In the genomic region with DNA sequence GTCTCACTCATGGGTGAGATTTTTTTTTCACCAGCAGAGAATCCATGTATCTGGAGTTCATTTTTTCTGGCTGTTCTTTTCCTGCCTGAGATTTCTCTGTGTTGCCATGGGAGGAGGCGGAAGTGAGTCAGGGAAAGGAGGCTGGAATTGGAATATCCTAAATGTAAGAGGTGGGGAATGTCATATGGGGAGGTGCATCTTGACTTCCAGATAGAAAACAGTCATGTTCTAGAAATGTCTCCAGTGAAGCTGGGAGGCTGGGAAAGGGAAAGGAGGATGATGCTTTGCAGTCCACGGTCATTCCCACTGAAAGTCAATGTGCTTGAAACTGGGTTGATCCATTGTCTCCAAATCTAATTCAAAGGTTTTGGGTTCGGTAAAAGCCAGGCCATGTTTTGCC, we compare ENCODE assay signal across 21 cellular contexts. TPM values are rescaled to one million over a fixed set of nuclear protein-coding genes. Genes with fewer than 3 reads are reported as not detected.
DNase-seq lines count a peak whose midpoint lies in the region; ATAC-seq, FAIRE-seq and TF ChIP-seq lines count a peak whose summit lies in the region.
"Had no signal": no experiment of that assay in that cellular context is flagged by ENCODE, and none has a peak within 500 bp of the region (broad histone marks: within the 10 kb centered on the region; RNA-seq: fewer than 3 reads in every experiment).

No MANE protein-coding gene starts in this region.

- peaks cover 12% of the 10 kb centered on the region for H3K4me1 Mint-ChIP-seq in astrocyte (ENCODE audit: low read depth, unreplicated experiment)
- no peaks in the 10 kb centered on the region for H3K4me1 Mint-ChIP-seq in stimulated activated naive B cell treated with anti-CD40 and anti-IgM and Interleukin-4, amounts not matched to agents 10 μg/mL and 1 μg/mL and 100 μg/mL, for 72 hours
- H3K4me1 Mint-ChIP-seq: WTC11 had no signal

- H3K79me2 ChIP-seq in astrocyte (ENCODE audit: insufficient read depth, low read length): no peaks in the 10 kb centered on the region
- no peaks in the 10 kb centered on the region for H3K79me2 ChIP-seq in hepatocyte

- no peak for TF ChIP-seq CTCF in HFF-Myc (IDR thresholded peaks at IDR 0.05; ENCODE audit: low read depth, low read length, missing control alignments)
- no peak for TF ChIP-seq CTCF in astrocyte (IDR thresholded peaks at IDR 0.05; ENCODE audit: insufficient read depth, low read depth, low read length)
- no peak for TF ChIP-seq CTCF in hepatocyte (IDR thresholded peaks at IDR 0.05; ENCODE audit: poor library complexity)
- no peak for TF ChIP-seq CTCF in RWPE1 (conservative IDR thresholded peaks at IDR 0.05; ENCODE audit: low read depth)

- no peaks in the 10 kb centered on the region for H3K9me2 ChIP-seq in hepatocyte (replicated peaks; ENCODE audit: insufficient read depth)

- H4K20me1 ChIP-seq in astrocyte (ENCODE audit: insufficient read depth, low read length) (no peaks in the 10 kb centered on the region), hepatocyte (ENCODE audit: insufficient read depth, poor library complexity, severe bottlenecking) (no peaks in the 10 kb centered on the region)

- CTCF ChIA-PET in RWPE1 (lab: Yijun Ruan, JAX): no interaction called here

- no peak overlapping the region for H3K4me3 Mint-ChIP-seq in astrocyte (ENCODE audit: unreplicated experiment)
- no peak overlapping the region for H3K4me3 Mint-ChIP-seq in stimulated activated naive B cell treated with anti-CD40 and anti-IgM and Interleukin-4, amounts not matched to agents 10 μg/mL and 1 μg/mL and 100 μg/mL, for 72 hours
- H3K4me3 Mint-ChIP-seq: IgD-negative memory B cell, memory B cell, nephron progenitor cell, WTC11 had no signal

- FAIRE-seq in astrocyte (lab: Jason Lieb, UNC): peak; percentile 80

- DNase-seq in AG08395 (ENCODE audit: low spot score) (peak; percentile 87), HFF-Myc (ENCODE audit: extremely low read depth, low read depth) (peak; percentile 63), astrocyte (ENCODE audit: low read depth) (peak; percentile 25), hepatocyte (ENCODE audit: low spot score) (no peak), RWPE1 (ENCODE audit: low spot score) (no peak), T-helper 1 cell (no peak)
- no peak for DNase-seq in stimulated activated naive B cell treated with anti-CD40 and anti-IgM and Interleukin-4, amounts not matched to agents 10 μg/mL and 1 μg/mL and 100 μg/mL, for 72 hours
- DNase-seq: activated CD8-positive, alpha-beta memory T cell treated with anti-CD3 and anti-CD28 coated beads for 24 hours; adrenal gland; cerebellar nuclear complex; GDM1; NCI-H1092; NCI-H748 treated with DMSO at 0.1 percent for 48 hours; nephron progenitor cell; stomach had no signal

- H2AFZ ChIP-seq in astrocyte (ENCODE audit: low read depth, low read length): peak overlapping the region; percentile 39
- no peak overlapping the region for H2AFZ ChIP-seq in hepatocyte

- H3K27ac Mint-ChIP-seq in astrocyte (ENCODE audit: unreplicated experiment): peak overlapping the region; percentile 88
- H3K27ac Mint-ChIP-seq in stimulated activated naive B cell treated with anti-CD40 and anti-IgM and Interleukin-4, amounts not matched to agents 10 μg/mL and 1 μg/mL and 100 μg/mL, for 72 hours: no peak overlapping the region
- H3K27ac Mint-ChIP-seq: IgD-negative memory B cell, memory B cell, nephron progenitor cell, WTC11 had no signal

- H3K4me3 ChIP-seq in HFF-Myc (replicated peaks; ENCODE audit: low read depth, low read length): no peak overlapping the region
- H3K4me3 ChIP-seq in astrocyte (ENCODE audit: insufficient read depth, low read depth, low read length): no peak overlapping the region
- H3K4me3 ChIP-seq in hepatocyte: no peak overlapping the region
- H3K4me3 ChIP-seq: adrenal gland, stomach had no signal

- no peaks in the 10 kb centered on the region for H3K27me3 Mint-ChIP-seq in astrocyte (ENCODE audit: low read depth, unreplicated experiment)
- H3K27me3 Mint-ChIP-seq in stimulated activated naive B cell treated with anti-CD40 and anti-IgM and Interleukin-4, amounts not matched to agents 10 μg/mL and 1 μg/mL and 100 μg/mL, for 72 hours: peaks cover 20 to 26% of the 10 kb centered on the region in 2 donors

- POLR2A ChIA-PET in RWPE1 (lab: Yijun Ruan, JAX; ENCODE audit: low non-redundant PET): no interaction called here

- H3K4me1 ChIP-seq in astrocyte (ENCODE audit: insufficient read depth, low read length) (peaks cover 10% of the 10 kb centered on the region), hepatocyte (ENCODE audit: insufficient read depth) (no peaks in the 10 kb centered on the region)
- H3K4me1 ChIP-seq: adrenal gland had no signal

- H3K9me3 ChIP-seq in astrocyte (ENCODE audit: insufficient read depth, low read depth, low read length) (no peaks in the 10 kb centered on the region), hepatocyte (ENCODE audit: low read depth) (no peaks in the 10 kb centered on the region)
- H3K9me3 ChIP-seq: adrenal gland, stomach had no signal

- no peaks in the 10 kb centered on the region for H3K36me3 Mint-ChIP-seq in astrocyte (ENCODE audit: low read depth, unreplicated experiment)
- no peaks in the 10 kb centered on the region for H3K36me3 Mint-ChIP-seq in stimulated activated naive B cell treated with anti-CD40 and anti-IgM and Interleukin-4, amounts not matched to agents 10 μg/mL and 1 μg/mL and 100 μg/mL, for 72 hours
- H3K36me3 Mint-ChIP-seq: memory B cell had no signal

- H3K4me2 ChIP-seq in astrocyte (ENCODE audit: low read length) (peak overlapping the region; percentile 58), hepatocyte (no peak overlapping the region)

- no peak for ATAC-seq in stimulated activated naive B cell treated with anti-CD40 and anti-IgM and Interleukin-4, amounts not matched to agents 10 μg/mL and 1 μg/mL and 100 μg/mL, for 72 hours (replicated peaks)
- ATAC-seq in GM21360 (IDR thresholded peaks at IDR 0.05; ENCODE audit: unreplicated experiment): no peak
- ATAC-seq: HCT116, Panc1 had no signal

- WGBS in hepatocyte (ENCODE audit: low lambda C conversion rate, missing lambda C conversion rate): 82% methylated on average over 3 of the region's 3 CpGs

- H3K9ac ChIP-seq in astrocyte (ENCODE audit: low read length): peak overlapping the region; percentile 7

- H3K27me3 ChIP-seq in astrocyte (ENCODE audit: insufficient read depth, low read length) (no peaks in the 10 kb centered on the region), hepatocyte (no peaks in the 10 kb centered on the region)
- H3K27me3 ChIP-seq: adrenal gland, stomach had no signal

- H3K27ac ChIP-seq in astrocyte (ENCODE audit: low read depth, low read length) (peak overlapping the region; percentile 40), hepatocyte (peak overlapping the region; percentile 25), RWPE1 (no peak overlapping the region)
- H3K27ac ChIP-seq: adrenal gland, stomach had no signal

- H3K9me3 Mint-ChIP-seq in astrocyte (ENCODE audit: unreplicated experiment): no peaks in the 10 kb centered on the region
- peaks cover 2 to 4% of the 10 kb centered on the region in 2 donors for H3K9me3 Mint-ChIP-seq in stimulated activated naive B cell treated with anti-CD40 and anti-IgM and Interleukin-4, amounts not matched to agents 10 μg/mL and 1 μg/mL and 100 μg/mL, for 72 hours

- no peaks in the 10 kb centered on the region for H3K36me3 ChIP-seq in astrocyte (ENCODE audit: insufficient read depth, low read length)
- H3K36me3 ChIP-seq in hepatocyte (replicated peaks; ENCODE audit: insufficient read depth, low read depth): no peaks in the 10 kb centered on the region
- H3K36me3 ChIP-seq: adrenal gland, stomach had no signal

RNA-seq across cellular contexts. Expression of a gene that starts 39.7 kb away (rescaled TPM):
- total RNA-seq in astrocyte: 29.0 and 34.7 TPM in 2 replicates
- total RNA-seq in hepatocyte: 40.8 and 41.2 TPM in 2 replicates
- 98.5 and 104 TPM in 2 replicates for polyA plus RNA-seq in hepatocyte

Comparison
In these comparisons a context has a peak if more than half of its experiments do, and no peak if none do; other contexts are left out.
1. DNase-seq: peak in AG08395 (single experiment), HFF-Myc (single experiment) and astrocyte (single experiment); none in hepatocyte (single experiment), stimulated activated naive B cell treated with anti-CD40 and anti-IgM and Interleukin-4, amounts not matched to agents 10 μg/mL and 1 μg/mL and 100 μg/mL, for 72 hours (single experiment), RWPE1 (single experiment) and T-helper 1 cell (0 of 5).